2 cellular contexts compared by ENCODE assay signal in genomic region chr12:80230068-80230467, GRCh38.
TF ChIP-seq lines count a peak whose summit lies in the region.

No MANE protein-coding gene starts in this region.

TF ChIP-seq in WTC11, 78 proteins besides CTCF, POLR2A, EP300 and RAD21 (continued from another document):
- no peak for TF ChIP-seq NFYB (CRISPR knock-in tag; conservative IDR thresholded peaks at IDR 0.05; ENCODE audit: low read depth)
TF ChIP-seq in WTC11: peak in this region for 0.

TF ChIP-seq in SK-N-SH, 30 proteins besides CTCF, POLR2A, EP300 and RAD21 (continued from another document):
- TF ChIP-seq ZBTB33 (IDR thresholded peaks at IDR 0.05; ENCODE audit: borderline replicate concordance, low read depth): no peak
- no peak for TF ChIP-seq SIN3A (IDR thresholded peaks at IDR 0.05; ENCODE audit: borderline replicate concordance, low read depth, low read length)
